In the genomic region with DNA sequence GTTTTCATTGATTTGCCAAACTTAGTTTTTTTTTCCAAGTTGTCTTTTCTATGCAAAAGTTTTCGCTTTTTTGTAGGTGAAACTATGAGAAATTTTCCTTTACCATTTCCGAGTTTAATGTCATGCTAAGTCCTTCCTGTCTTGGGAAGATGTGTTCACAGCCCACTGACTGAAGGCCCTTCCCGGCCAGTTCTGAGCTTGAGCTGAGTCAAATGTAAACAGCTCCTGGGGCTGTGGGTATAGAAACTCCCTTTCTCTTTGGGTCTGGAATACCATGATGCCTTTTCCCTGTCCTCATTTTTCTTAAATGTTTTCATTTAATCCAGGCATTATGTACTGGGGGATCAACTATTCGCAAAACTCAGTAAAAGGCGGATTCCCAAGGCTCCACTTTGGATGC, we compare ENCODE assay signal across 1 cellular context.
TF ChIP-seq lines count a peak whose summit lies in the region.

No MANE protein-coding gene starts in this region.

TF ChIP-seq in A549, 52 proteins besides CTCF, POLR2A, EP300 and RAD21 (continued from another document):
- TF ChIP-seq USF2 (IDR thresholded peaks at IDR 0.05), result no peak
- TF ChIP-seq, protein P1, sequence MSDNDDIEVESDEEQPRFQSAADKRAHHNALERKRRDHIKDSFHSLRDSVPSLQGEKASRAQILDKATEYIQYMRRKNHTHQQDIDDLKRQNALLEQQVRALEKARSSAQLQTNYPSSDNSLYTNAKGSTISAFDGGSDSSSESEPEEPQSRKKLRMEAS (IDR thresholded peaks at IDR 0.05), result no peak
- no peak for TF ChIP-seq CBX8 (IDR thresholded peaks at IDR 0.05)
- TF ChIP-seq RCOR1 (IDR thresholded peaks at IDR 0.05; ENCODE audit: low read depth, low read length), result no peak
- no peak for TF ChIP-seq MAZ (IDR thresholded peaks at IDR 0.05; ENCODE audit: borderline replicate concordance, low read depth, low read length)
- TF ChIP-seq E2F6 (IDR thresholded peaks at IDR 0.05; ENCODE audit: borderline replicate concordance, low read depth), result no peak
- no peak for TF ChIP-seq HOXB13 (CRISPR knock-in tag; IDR thresholded peaks at IDR 0.05; ENCODE audit: low read depth)
- TF ChIP-seq ZC3H11A (IDR thresholded peaks at IDR 0.05), result no peak
